In genomic region chr7:17411922-17412321, GRCh38 we compare ENCODE assay signal across 19 cellular contexts.
A peak's percentile ranks its signal among the peaks of the same experiment; 100 is the strongest.
DNase-seq lines count a peak whose midpoint lies in the region; ATAC-seq and TF ChIP-seq lines count a peak whose summit lies in the region.
"Had no signal": no experiment of that assay in that cellular context is flagged by ENCODE, and none has a peak within 500 bp of the region (broad histone marks: within the 10 kb centered on the region; RNA-seq: fewer than 3 reads in every experiment).

No MANE protein-coding gene starts in this region.

- peaks cover 26% of the 10 kb centered on the region for H3K4me1 ChIP-seq in osteoblast (ENCODE audit: insufficient read depth, low read length)
- H3K4me1 ChIP-seq: right atrium auricular region had no signal

- H3K27ac ChIP-seq in osteoblast (ENCODE audit: low read depth, low read length), result no peak overlapping the region
- H3K27ac ChIP-seq: right atrium auricular region had no signal

- TF ChIP-seq CTCF in osteoblast (IDR thresholded peaks at IDR 0.05; ENCODE audit: extremely low read depth, low read depth, low read length), result no peak

- H3K27me3 ChIP-seq in osteoblast (ENCODE audit: insufficient read depth, low read length), result no peaks in the 10 kb centered on the region
- H3K27me3 ChIP-seq: right atrium auricular region had no signal

- no peaks in the 10 kb centered on the region for H4K20me1 ChIP-seq in osteoblast (ENCODE audit: insufficient read depth, low read length)

- H3K4me3 ChIP-seq in osteoblast (ENCODE audit: insufficient read depth, low read length), result no peak overlapping the region
- H3K4me3 ChIP-seq: right atrium auricular region had no signal

- no peak overlapping the region for H2AFZ ChIP-seq in osteoblast (ENCODE audit: low read length)

- H3K79me2 ChIP-seq in osteoblast (ENCODE audit: insufficient read depth, low read length), result no peaks in the 10 kb centered on the region

- H3K36me3 ChIP-seq in osteoblast (ENCODE audit: insufficient read depth, low read length), result no peaks in the 10 kb centered on the region
- H3K36me3 ChIP-seq: right atrium auricular region had no signal

- ATAC-seq in GM18517 (IDR thresholded peaks at IDR 0.05; ENCODE audit: unreplicated experiment) (peak; percentile 92), GM19455 (IDR thresholded peaks at IDR 0.05; ENCODE audit: unreplicated experiment) (peak; percentile 75), HG02943 (IDR thresholded peaks at IDR 0.05; ENCODE audit: low read depth, unreplicated experiment) (peak; percentile 85), HG03457 (IDR thresholded peaks at IDR 0.05; ENCODE audit: unreplicated experiment) (peak; percentile 91), GM18502 (IDR thresholded peaks at IDR 0.05; ENCODE audit: poor library complexity, unreplicated experiment) (no peak)

- H3K9me3 ChIP-seq in osteoblast (ENCODE audit: low read depth, low read length), result no peaks in the 10 kb centered on the region
- H3K9me3 ChIP-seq: right atrium auricular region had no signal

- DNase-seq in NCI-H1694 (lab: John Stamatoyannopoulos, UW) (no peak), osteoblast (ENCODE audit: insufficient read length, low spot score, missing footprints) (no peak)
- no peak for DNase-seq in activated CD4-positive, alpha-beta T cell treated with anti-CD3 and anti-CD28 coated beads, Interleukin-2, amount 50 U/mL, for 4 hours
- DNase-seq: activated B cell treated with CpG ODN at 0.5 μM for 24 hours; activated CD8-positive, alpha-beta memory T cell treated with anti-CD3 and anti-CD28 coated beads, Interleukin-2, amount 50 U/mL, for 4 hours; activated naive CD4-positive, alpha-beta T cell treated with Interleukin-2 at 50 U/mL for 16 hours; CD4-positive, alpha-beta T cell; cortex of kidney; erythroblast; glutamatergic neuron; NCI-H2107; NCI-H82; RPMI8226 had no signal

- no peak overlapping the region for H3K4me2 ChIP-seq in osteoblast (ENCODE audit: insufficient read depth, low read length)
